8 cellular contexts compared by ENCODE assay signal in genomic region chr2:206084468-206084869, GRCh38. TPM values are rescaled to one million over a fixed set of nuclear protein-coding genes. Genes with fewer than 3 reads are reported as not detected.
A peak's percentile ranks its signal among the peaks of the same experiment; 100 is the strongest.
DNase-seq lines count a peak whose midpoint lies in the region; ATAC-seq and TF ChIP-seq lines count a peak whose summit lies in the region.

No MANE protein-coding gene starts in this region.

- peaks cover 70% of the 10 kb centered on the region for H3K79me2 ChIP-seq in GM23338 (replicated peaks; ENCODE audit: insufficient read depth)
- peaks cover 75% of the 10 kb centered on the region for H3K79me2 ChIP-seq in neural cell (replicated peaks; ENCODE audit: insufficient read depth, low read length)

- H3K9me3 Mint-ChIP-seq in GM23338: peaks cover 8% of the 10 kb centered on the region; the same call in 2 of the 3 replicates
- H3K9me3 Mint-ChIP-seq in activated naive CD4-positive, alpha-beta T cell treated with anti-CD3 and anti-CD28 coated beads, Interleukin-2, amount 50 U/mL, for 72 hours: no peaks in the 10 kb centered on the region

- H3K27me3 Mint-ChIP-seq in GM23338 (ENCODE audit: insufficient read depth, low read depth, poor library complexity): peaks cover 29% of the 10 kb centered on the region

- H3K4me1 ChIP-seq in GM23338 (ENCODE audit: insufficient read depth): peaks cover 27% of the 10 kb centered on the region

- H3K27me3 ChIP-seq in GM23338 (ENCODE audit: insufficient read depth) (no peaks in the 10 kb centered on the region), neural cell (ENCODE audit: insufficient read depth, low read depth, low read length) (no peaks in the 10 kb centered on the region)

- no peaks in the 10 kb centered on the region for H3K9me3 ChIP-seq in neural cell (ENCODE audit: low read length)

- H3K9me2 ChIP-seq in GM23338 (ENCODE audit: insufficient read depth): no peaks in the 10 kb centered on the region
- H3K9me2 ChIP-seq in neural cell (ENCODE audit: insufficient read depth, low read length): no peaks in the 10 kb centered on the region

- peak overlapping the region; percentile 89 for H3K4me3 ChIP-seq in GM23338
- H3K4me3 ChIP-seq in neural cell (ENCODE audit: low read length): peak overlapping the region; percentile 83

- peak overlapping the region; percentile 98 for H3K9ac ChIP-seq in neural cell (ENCODE audit: low read length)

- H3K27ac Mint-ChIP-seq in GM23338: peak overlapping the region; percentile 96
- H3K27ac Mint-ChIP-seq in activated naive CD4-positive, alpha-beta T cell treated with anti-CD3 and anti-CD28 coated beads, Interleukin-2, amount 50 U/mL, for 72 hours: peak overlapping the region; percentile 91 to 100

- peak overlapping the region; percentile 92 for H3K4me3 Mint-ChIP-seq in GM23338

- no peak for TF ChIP-seq EP300 in neural cell (conservative IDR thresholded peaks at IDR 0.05; ENCODE audit: poor library complexity, severe bottlenecking)

- peaks cover 38% of the 10 kb centered on the region for H3K36me3 Mint-ChIP-seq in GM23338 (ENCODE audit: low read depth)
- H3K36me3 Mint-ChIP-seq in activated naive CD4-positive, alpha-beta T cell treated with anti-CD3 and anti-CD28 coated beads, Interleukin-2, amount 50 U/mL, for 72 hours: peaks cover 13 to 15% of the 10 kb centered on the region in 2 donors

- peaks cover 32% of the 10 kb centered on the region for H3K4me1 Mint-ChIP-seq in GM23338

- DNase-seq in AML-193 (lab: John Stamatoyannopoulos, UW) (peak; percentile 5 to 41), GM23338 (ENCODE audit: low spot score) (peak; percentile 91), NCI-H748 (lab: John Stamatoyannopoulos, UW; ENCODE audit: unreplicated experiment) (peak; percentile 76), glomerular visceral epithelial cell (ENCODE audit: extremely low spot score) (peak; percentile 86)
- DNase-seq in activated naive CD4-positive, alpha-beta T cell treated with anti-CD3 and anti-CD28 coated beads, Interleukin-2, amount 50 U/mL, for 72 hours (ENCODE audit: low spot score in 2 of 2): peak; percentile 29 to 58

- H3K27ac ChIP-seq in GM23338 (ENCODE audit: low read depth): peak overlapping the region; percentile 95
- peak overlapping the region; percentile 54 for H3K27ac ChIP-seq in neural cell (ENCODE audit: low read length)

- TF ChIP-seq RAD21 in neural cell (conservative IDR thresholded peaks at IDR 0.05): no peak

- H3K36me3 ChIP-seq in GM23338 (ENCODE audit: insufficient read depth): peaks cover 6% of the 10 kb centered on the region; the same call in 1 of the 2 replicates
- no peaks in the 10 kb centered on the region for H3K36me3 ChIP-seq in neural cell (ENCODE audit: insufficient read depth, low read length)

- H4K20me1 ChIP-seq in GM23338 (replicated peaks; ENCODE audit: insufficient read depth) (no peaks in the 10 kb centered on the region; the same call in 1 of the 2 replicates), neural cell (ENCODE audit: insufficient read depth) (no peaks in the 10 kb centered on the region)

- H2AFZ ChIP-seq in GM23338 (no peak overlapping the region), neural cell (ENCODE audit: low read depth, low read length) (peak overlapping the region; percentile 76)

- peaks cover 7% of the 10 kb centered on the region; the same call in 1 of the 2 replicates for H3F3A ChIP-seq in GM23338 (replicated peaks; ENCODE audit: low read depth)
- no peaks in the 10 kb centered on the region for H3F3A ChIP-seq in neural cell (ENCODE audit: insufficient read depth, low read length, poor library complexity, severe bottlenecking)

- peak; percentile 58 for ATAC-seq in GM23338
- ATAC-seq in activated naive CD4-positive, alpha-beta T cell treated with anti-CD3 and anti-CD28 coated beads, Interleukin-2, amount 50 U/mL, for 72 hours: peak in 1 of 2 donors; percentile 32
- no peak for ATAC-seq in HG02981 (IDR thresholded peaks at IDR 0.05; ENCODE audit: unreplicated experiment)
- ATAC-seq in GM21526 (IDR thresholded peaks at IDR 0.05; ENCODE audit: low FRiP score, unreplicated experiment): no peak

- TF ChIP-seq CTCF in GM23338 (conservative IDR thresholded peaks at IDR 0.05; ENCODE audit: low read depth in 2 of 2) (no peak), neural cell (IDR thresholded peaks at IDR 0.05; ENCODE audit: poor library complexity, severe bottlenecking) (no peak)

- peak overlapping the region; percentile 73 for H3K4me2 ChIP-seq in GM23338
- peak overlapping the region; percentile 98 for H3K4me2 ChIP-seq in neural cell (ENCODE audit: low read length)

TF ChIP-seq in GM23338, 12 proteins besides CTCF, POLR2A, EP300 and RAD21:
- TF ChIP-seq POLR2AphosphoS5 (IDR thresholded peaks at IDR 0.05; ENCODE audit: low read depth) (peak; percentile 83), EZH2phosphoT487 (IDR thresholded peaks at IDR 0.05; ENCODE audit: unreplicated experiment) (no peak)

TF ChIP-seq in neural cell, 6 proteins besides CTCF, POLR2A, EP300 and RAD21:
- TF ChIP-seq POLR2AphosphoS5 (IDR thresholded peaks at IDR 0.05) (no peak), SMC3 (conservative IDR thresholded peaks at IDR 0.05; ENCODE audit: poor library complexity) (no peak), EZH2 (IDR thresholded peaks at IDR 0.05; ENCODE audit: borderline replicate concordance, insufficient read depth, low read length, poor library complexity, severe bottlenecking) (no peak), MXI1 (conservative IDR thresholded peaks at IDR 0.05; ENCODE audit: poor library complexity, severe bottlenecking) (no peak)

RNA-seq across cellular contexts. Expression of gene INO80D, which starts 1.5 kb away (rescaled TPM):
- total RNA-seq in GM23338 (2014; rRNA removed; shearing (Covaris generic)): 33.9 and 37.4 TPM in 2 replicates
- polyA plus RNA-seq in GM23338 (2016; fragmentation: Nextera tagmentation; extraction: Ambion mirVana): 16.8 and 17.5 TPM in 2 replicates
- 10 to 100 TPM; 21.7 to 22.6 TPM for total RNA-seq in activated naive CD4-positive, alpha-beta T cell treated with anti-CD3 and anti-CD28 coated beads, Interleukin-2, amount 50 U/mL, for 72 hours
- 7.8 and 8.7 TPM in 2 replicates for polyA plus RNA-seq in neural cell
- polyA minus RNA-seq in neural cell: 32.4 and 41.2 TPM in 2 replicates

Comparison
In these comparisons a context has a peak if more than half of its experiments do, and no peak if none do; other contexts are left out.
1. DNase-seq: peak in every context shown above with its lines; median percentile 91 in GM23338; 86 in glomerular visceral epithelial cell; 76 in NCI-H748; 44 in activated naive CD4-positive, alpha-beta T cell treated with anti-CD3 and anti-CD28 coated beads, Interleukin-2, amount 50 U/mL, for 72 hours; 23 in AML-193.